Comparison of ENCODE assay signal across 27 cellular contexts in genomic region chr20:4166726-4167035, GRCh38. TPM values are rescaled to one million over a fixed set of nuclear protein-coding genes. Genes with fewer than 3 reads are reported as not detected.
DNase-seq lines count a peak whose midpoint lies in the region; ATAC-seq and TF ChIP-seq lines count a peak whose summit lies in the region.
"Had no signal": no experiment of that assay in that cellular context is flagged by ENCODE, and none has a peak within 500 bp of the region (broad histone marks: within the 10 kb centered on the region; RNA-seq: fewer than 3 reads in every experiment).

No MANE protein-coding gene starts in this region.

- peak overlapping the region; percentile 12 for H3K27ac Mint-ChIP-seq in CD4-positive, alpha-beta T cell
- H3K27ac Mint-ChIP-seq in activated T-helper 1 cell treated with anti-CD3 and anti-CD28 coated beads, Interleukin-12 subunit alpha, Interleukin-12 subunit beta, Interleukin-2, Interleukin-4 antibody, amounts not matched to agents 30 ng/mL and 10 ng/mL and 1 ng/mL, durations not matched to agents 14 hours and 24 hours and 36 hours, result peak overlapping the region; percentile 44
- H3K27ac Mint-ChIP-seq in endodermal cell, result no peak overlapping the region
- H3K27ac Mint-ChIP-seq: activated T-cell treated with anti-CD3 and anti-CD28 coated beads, Interleukin-2, amount 50 U/mL, for 72 hours; B cell had no signal

- no peak for TF ChIP-seq CTCF in CD4-positive, alpha-beta T cell (IDR thresholded peaks at IDR 0.05)
- TF ChIP-seq CTCF in endodermal cell (conservative IDR thresholded peaks at IDR 0.05) (no peak), WERI-Rb-1 (IDR thresholded peaks at IDR 0.05; ENCODE audit: low read depth, low read length) (no peak), BE2C (IDR thresholded peaks at IDR 0.05; ENCODE audit: low read depth, low read length) (no peak), testis (IDR thresholded peaks at IDR 0.05) (no peak)

- CTCF ChIA-PET in CD4-positive, alpha-beta T cell (lab: Charles Lee), result no interaction called here

- H4K8ac ChIP-seq in neuronal stem cell (ENCODE audit: low read depth, low read length), result no peak overlapping the region

- peak overlapping the region; percentile 58 for H2AK5ac ChIP-seq in neuronal stem cell (ENCODE audit: low read depth, low read length)

- no peak overlapping the region for H3K4ac ChIP-seq in neuronal stem cell (ENCODE audit: low read length)

- H3K27me3 Mint-ChIP-seq in CD4-positive, alpha-beta T cell, result peaks cover 4% of the 10 kb centered on the region
- H3K27me3 Mint-ChIP-seq in activated T-helper 1 cell treated with anti-CD3 and anti-CD28 coated beads, Interleukin-12 subunit alpha, Interleukin-12 subunit beta, Interleukin-2, Interleukin-4 antibody, amounts not matched to agents 30 ng/mL and 10 ng/mL and 1 ng/mL, durations not matched to agents 14 hours and 24 hours and 36 hours (ENCODE audit: insufficient read depth), result peaks cover 4% of the 10 kb centered on the region
- H3K27me3 Mint-ChIP-seq in endodermal cell (ENCODE audit: insufficient read depth), result no peaks in the 10 kb centered on the region

- H3K27me3 ChIP-seq in CD4-positive, alpha-beta T cell (ENCODE audit: control insufficient read depth, insufficient read depth, low read length), result no peaks in the 10 kb centered on the region
- H3K27me3 ChIP-seq in endodermal cell (ENCODE audit: control insufficient read depth, insufficient read depth, low read length, poor library complexity, severe bottlenecking) (no peaks in the 10 kb centered on the region), neuronal stem cell (ENCODE audit: control insufficient read depth in 3 of 3, insufficient read depth in 3 of 3, low read depth in 1 of 3, low read length in 3 of 3) (no peaks in the 10 kb centered on the region), WERI-Rb-1 (ENCODE audit: insufficient read depth, low read depth, severe bottlenecking) (no peaks in the 10 kb centered on the region), BE2C (no peaks in the 10 kb centered on the region), testis (no peaks in the 10 kb centered on the region)
- H3K27me3 ChIP-seq: right atrium auricular region, vagina had no signal

- WGBS in endodermal cell (ENCODE audit: insufficient coverage in 1 of 2, insufficient read length in 1 of 2), 2 experiments, result 76 to 83% methylated on average over 3 to 4 of the region's 4 CpGs
- WGBS in neuronal stem cell (ENCODE audit: extremely low coverage in 2 of 2, insufficient read length in 2 of 2, insufficient replicate concordance in 1 of 2), 2 donors, result no CpG with 5 or more reads among the region's 4 CpGs
- whole genome bisulfite sequencing in testis, 2 donors, result 75 to 78% methylated on average over 4 of the region's 4 CpGs

- no peaks in the 10 kb centered on the region for H3K9me3 ChIP-seq in CD4-positive, alpha-beta T cell (ENCODE audit: control insufficient read depth, low read length)
- H3K9me3 ChIP-seq in endodermal cell (ENCODE audit: control insufficient read depth, low read length), result no peaks in the 10 kb centered on the region
- H3K9me3 ChIP-seq in neuronal stem cell (replicated peaks in 1 of 2; ENCODE audit: control insufficient read depth in 2 of 2, insufficient read depth in 1 of 2, low read depth in 1 of 2, low read length in 2 of 2), result no peaks in the 10 kb centered on the region
- no peaks in the 10 kb centered on the region for H3K9me3 ChIP-seq in WERI-Rb-1 (ENCODE audit: severe bottlenecking)
- no peaks in the 10 kb centered on the region for H3K9me3 ChIP-seq in BE2C
- no peaks in the 10 kb centered on the region for H3K9me3 ChIP-seq in testis
- H3K9me3 ChIP-seq: right atrium auricular region, vagina had no signal

- H3K4me2 ChIP-seq in neuronal stem cell (ENCODE audit: insufficient read depth, low read length, poor library complexity, severe bottlenecking), result no peak overlapping the region

- no peak overlapping the region for H3K14ac ChIP-seq in neuronal stem cell (ENCODE audit: low read length)

- intact Hi-C loops in CD4-positive, alpha-beta T cell (cut with DNase I, micrococcal nuclease), result no loop called here
- intact Hi-C loops in activated T-helper 1 cell treated with anti-CD3 and anti-CD28 coated beads, Interleukin-12 subunit alpha, Interleukin-12 subunit beta, Interleukin-2, Interleukin-4 antibody, amounts not matched to agents 30 ng/mL and 10 ng/mL and 1 ng/mL, durations not matched to agents 14 hours and 24 hours and 36 hours (cut with micrococcal nuclease), result no loop called here
- intact Hi-C loops in testis (cut with DNase I; ENCODE audit: low total_unique reads), result no loop called here

- no peak overlapping the region for H3K27ac ChIP-seq in CD4-positive, alpha-beta T cell (ENCODE audit: low read depth, low read length)
- H3K27ac ChIP-seq in endodermal cell (ENCODE audit: low read depth, low read length) (peak overlapping the region; percentile 24), neuronal stem cell (replicated peaks; ENCODE audit: low read length) (no peak overlapping the region), WERI-Rb-1 (no peak overlapping the region), testis (no peak overlapping the region)
- H3K27ac ChIP-seq: right atrium auricular region, vagina had no signal

- no peak overlapping the region for H2BK5ac ChIP-seq in neuronal stem cell (ENCODE audit: low read length)

- POLR2A ChIA-PET in CD4-positive, alpha-beta T cell (lab: Charles Lee), result no interaction called here

- no peak overlapping the region for H3K4me3 Mint-ChIP-seq in CD4-positive, alpha-beta T cell
- no peak overlapping the region for H3K4me3 Mint-ChIP-seq in activated T-helper 1 cell treated with anti-CD3 and anti-CD28 coated beads, Interleukin-12 subunit alpha, Interleukin-12 subunit beta, Interleukin-2, Interleukin-4 antibody, amounts not matched to agents 30 ng/mL and 10 ng/mL and 1 ng/mL, durations not matched to agents 14 hours and 24 hours and 36 hours
- no peak overlapping the region for H3K4me3 Mint-ChIP-seq in endodermal cell
- H3K4me3 Mint-ChIP-seq: activated T-cell treated with anti-CD3 and anti-CD28 coated beads, Interleukin-2, amount 50 U/mL, for 72 hours; B cell had no signal

- H3K36me3 ChIP-seq in endodermal cell (ENCODE audit: control insufficient read depth, insufficient read depth, low read length) (no peaks in the 10 kb centered on the region), neuronal stem cell (replicated peaks in 1 of 2; ENCODE audit: control insufficient read depth in 2 of 2, insufficient read depth in 2 of 2, low read length in 2 of 2) (no peaks in the 10 kb centered on the region), WERI-Rb-1 (no peaks in the 10 kb centered on the region), BE2C (no peaks in the 10 kb centered on the region), testis (ENCODE audit: low read depth, missing control alignments) (no peaks in the 10 kb centered on the region)
- H3K36me3 ChIP-seq: right atrium auricular region, vagina had no signal

- no peak overlapping the region for H3K23ac ChIP-seq in neuronal stem cell (ENCODE audit: low read depth, low read length, poor library complexity)

- H4K91ac ChIP-seq in neuronal stem cell (ENCODE audit: low read depth, low read length, poor library complexity), result peak overlapping the region; percentile 75

- peak overlapping the region; percentile 83 for H2BK15ac ChIP-seq in neuronal stem cell (ENCODE audit: low read length)

- peak overlapping the region; percentile 48 for H2BK12ac ChIP-seq in neuronal stem cell (ENCODE audit: low read length)

- no peak overlapping the region for H2AFZ ChIP-seq in neuronal stem cell (ENCODE audit: low read length)

- no peaks in the 10 kb centered on the region for H3K36me3 Mint-ChIP-seq in CD4-positive, alpha-beta T cell (ENCODE audit: low read depth)
- H3K36me3 Mint-ChIP-seq in activated T-helper 1 cell treated with anti-CD3 and anti-CD28 coated beads, Interleukin-12 subunit alpha, Interleukin-12 subunit beta, Interleukin-2, Interleukin-4 antibody, amounts not matched to agents 30 ng/mL and 10 ng/mL and 1 ng/mL, durations not matched to agents 14 hours and 24 hours and 36 hours (ENCODE audit: low read depth), result peaks cover 7% of the 10 kb centered on the region
- no peaks in the 10 kb centered on the region for H3K36me3 Mint-ChIP-seq in endodermal cell (ENCODE audit: low read depth)

- peak overlapping the region; percentile 88 for H3K18ac ChIP-seq in neuronal stem cell (ENCODE audit: low read length)

- H3K4me3 ChIP-seq in endodermal cell (ENCODE audit: low read length) (no peak overlapping the region), neuronal stem cell (ENCODE audit: low read length in 2 of 2) (no peak overlapping the region), WERI-Rb-1 (ENCODE audit: low read depth, low read length) (no peak overlapping the region), BE2C (ENCODE audit: low read depth, low read length) (no peak overlapping the region), testis (no peak overlapping the region)
- H3K4me3 ChIP-seq: lung, right atrium auricular region, vagina had no signal

- ATAC-seq in CD4-positive, alpha-beta T cell (ENCODE audit: poor library complexity), result no peak
- ATAC-seq: HCT116 had no signal

- no peak for TF ChIP-seq POLR2A in testis (IDR thresholded peaks at IDR 0.05)

- peak overlapping the region; percentile 69 for H2BK120ac ChIP-seq in neuronal stem cell (ENCODE audit: low read depth, low read length)

- H3K79me1 ChIP-seq in neuronal stem cell (ENCODE audit: low read depth, low read length), result peaks cover 4% of the 10 kb centered on the region

- DNase-seq in CD4-positive, alpha-beta T cell, result no peak
- no peak for DNase-seq in activated T-helper 1 cell treated with anti-CD3 and anti-CD28 coated beads, Interleukin-12 subunit alpha, Interleukin-12 subunit beta, Interleukin-2, Interleukin-4 antibody, amounts not matched to agents 30 ng/mL and 10 ng/mL and 1 ng/mL, durations not matched to agents 14 hours and 24 hours and 36 hours (ENCODE audit: low spot score)
- DNase-seq in endodermal cell (no peak), neuronal stem cell (ENCODE audit: low spot score) (no peak), activated T-cell treated with anti-CD3 and anti-CD28 coated beads for 4 hours (no peak), WERI-Rb-1 (no peak), BE2C (no peak), testis (no peak)
- DNase-seq: ACHN; activated CD4-positive, alpha-beta T cell treated with anti-CD3 and anti-CD28 coated beads, Interleukin-2, amount 50 U/mL, for 48 hours; activated naive CD4-positive, alpha-beta T cell treated with Interleukin-2 at 50 U/mL for 16 hours; activated T-cell treated with anti-CD3 and anti-CD28 coated beads, Interleukin-2, amount 50 U/mL, for 72 hours; cerebellar nuclear complex; COR-L47; DMS53; kidney glomerular epithelial cell; NCI-H1092; NCI-H1694; NCI-H446 treated with DMSO at 0.1 percent for 48 hours; NCI-H774; stimulated activated CD4-positive, alpha-beta T cell treated with anti-CD3 and anti-CD28 coated beads, Interleukin-2, amount 100 ng/mL, for 24 hours; stimulated activated naive CD8-positive, alpha-beta T cell treated with anti-CD3 and anti-CD28 coated beads, Interleukin-15, Interleukin-2, amounts not matched to agents 100 U/mL and 50 U/mL, for 24 hours had no signal

- H3K9ac ChIP-seq in endodermal cell (ENCODE audit: extremely low read depth, low read length, poor library complexity, severe bottlenecking) (no peak overlapping the region), neuronal stem cell (ENCODE audit: low read depth, low read length, poor library complexity) (no peak overlapping the region)

- H3K4me1 Mint-ChIP-seq in CD4-positive, alpha-beta T cell (ENCODE audit: low read depth), result peaks cover 24% of the 10 kb centered on the region
- H3K4me1 Mint-ChIP-seq in activated T-helper 1 cell treated with anti-CD3 and anti-CD28 coated beads, Interleukin-12 subunit alpha, Interleukin-12 subunit beta, Interleukin-2, Interleukin-4 antibody, amounts not matched to agents 30 ng/mL and 10 ng/mL and 1 ng/mL, durations not matched to agents 14 hours and 24 hours and 36 hours (ENCODE audit: low read depth), result peaks cover 72% of the 10 kb centered on the region
- peaks cover 54% of the 10 kb centered on the region for H3K4me1 Mint-ChIP-seq in endodermal cell

- H3K4me1 ChIP-seq in endodermal cell (ENCODE audit: control insufficient read depth, insufficient read depth, low read length) (peaks cover 21% of the 10 kb centered on the region), neuronal stem cell (ENCODE audit: control insufficient read depth in 2 of 2, insufficient read depth in 1 of 2, low read depth in 1 of 2, low read length in 2 of 2) (peaks cover 30 to 46% of the 10 kb centered on the region in 2 donors), BE2C (no peaks in the 10 kb centered on the region), testis (peaks cover 41% of the 10 kb centered on the region)

- H3K9me3 Mint-ChIP-seq in CD4-positive, alpha-beta T cell, result no peaks in the 10 kb centered on the region
- no peaks in the 10 kb centered on the region for H3K9me3 Mint-ChIP-seq in activated T-helper 1 cell treated with anti-CD3 and anti-CD28 coated beads, Interleukin-12 subunit alpha, Interleukin-12 subunit beta, Interleukin-2, Interleukin-4 antibody, amounts not matched to agents 30 ng/mL and 10 ng/mL and 1 ng/mL, durations not matched to agents 14 hours and 24 hours and 36 hours
- no peaks in the 10 kb centered on the region for H3K9me3 Mint-ChIP-seq in endodermal cell
- H3K9me3 Mint-ChIP-seq: activated T-cell treated with anti-CD3 and anti-CD28 coated beads, Interleukin-2, amount 50 U/mL, for 72 hours had no signal

RNA-seq across cellular contexts. Expression of gene SMOX, which starts 18.1 kb away (rescaled TPM):
- total RNA-seq in CD4-positive, alpha-beta T cell, result 1 to 10 TPM; 1.0 to 2.4 TPM
- total RNA-seq in activated T-helper 1 cell treated with anti-CD3 and anti-CD28 coated beads, Interleukin-12 subunit alpha, Interleukin-12 subunit beta, Interleukin-2, Interleukin-4 antibody, amounts not matched to agents 30 ng/mL and 10 ng/mL and 1 ng/mL, durations not matched to agents 14 hours and 24 hours and 36 hours, result 34.5 and 34.7 TPM in 2 replicates
- total RNA-seq in endodermal cell, result 10 to 100 TPM; 17.6 to 18.2 TPM
- 17.2 TPM for polyA plus RNA-seq in endodermal cell (2013, experiment 1 of 2)
- polyA plus RNA-seq in endodermal cell (2013, experiment 2 of 2), result 14.0 TPM
- polyA plus RNA-seq in neuronal stem cell (2013, experiment 1 of 2), result 18.2 TPM
- 16.8 TPM for polyA plus RNA-seq in neuronal stem cell (2013, experiment 2 of 2)
- polyA plus RNA-seq in BE2C (2012; ENCODE audit: insufficient read depth, insufficient read length, low read depth), result 3.3 TPM
- 10 to 100 TPM; 15.4 to 17.8 TPM for total RNA-seq in testis
- polyA plus RNA-seq in testis (ENCODE audit: insufficient read depth, low read depth, low replicate concordance), result 28.5 TPM
- total RNA-seq: B cell had no signal

Comparison
In these comparisons a context has a peak if more than half of its experiments do, and no peak if none do; other contexts are left out.
1. RNA of gene SMOX, which starts 18.1 kb away (total RNA-seq): 34.5 to 34.7 TPM in activated T-helper 1 cell treated with anti-CD3 and anti-CD28 coated beads, Interleukin-12 subunit alpha, Interleukin-12 subunit beta, Interleukin-2, Interleukin-4 antibody, amounts not matched to agents 30 ng/mL and 10 ng/mL and 1 ng/mL, durations not matched to agents 14 hours and 24 hours and 36 hours, 17.6 to 18.2 TPM in endodermal cell and 15.4 to 17.8 TPM in testis; 1.0 to 2.4 TPM in CD4-positive, alpha-beta T cell; every median in the first group is over 4 times any median in the second.